15 cellular contexts compared by ENCODE assay signal in the genomic region with DNA sequence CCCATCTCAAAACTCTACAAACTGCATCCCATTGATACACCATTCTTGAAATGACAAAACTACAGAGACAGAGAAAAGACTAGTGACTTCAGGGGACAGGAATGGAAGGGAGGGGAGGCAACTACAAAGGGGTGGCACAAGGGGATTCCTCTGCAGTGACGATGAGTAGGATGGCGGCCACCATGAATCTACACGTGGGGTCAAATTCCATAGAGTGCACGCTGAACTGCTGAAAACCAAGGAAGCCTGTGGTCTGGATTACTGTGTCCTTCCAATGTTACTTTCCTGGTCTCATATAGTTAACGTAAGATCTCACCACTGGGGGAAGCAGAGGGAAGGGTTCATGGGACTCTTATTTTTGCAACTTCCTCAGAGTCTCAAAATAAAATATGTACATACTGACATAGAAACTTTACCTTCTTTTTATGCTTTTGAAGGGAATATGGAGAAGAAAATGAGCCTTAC. TPM values are rescaled to one million over a fixed set of nuclear protein-coding genes. Genes with fewer than 3 reads are reported as not detected.
A peak's percentile ranks its signal among the peaks of the same experiment; 100 is the strongest.
DNase-seq lines count a peak whose midpoint lies in the region; ATAC-seq and TF ChIP-seq lines count a peak whose summit lies in the region.
"Had no signal": no experiment of that assay in that cellular context is flagged by ENCODE, and none has a peak within 500 bp of the region (broad histone marks: within the 10 kb centered on the region; RNA-seq: fewer than 3 reads in every experiment).

No MANE protein-coding gene starts in this region.

- POLR2A ChIA-PET in activated CD4-positive, alpha-beta memory T cell treated with anti-CD3 and anti-CD28 coated beads, Interleukin-2, amount 10 ng/mL, durations not matched to agents 7 days and 5 days (lab: Charles Lee) = no interaction called here

- intact Hi-C loops in cardiac septum (cut with DNase I) = no loop called here

- peaks cover 14% of the 10 kb centered on the region for H3K4me1 Mint-ChIP-seq in activated CD8-positive, alpha-beta memory T cell treated with anti-CD3 and anti-CD28 coated beads, Interleukin-2, amount 10 ng/mL, durations not matched to agents 7 days and 5 days
- H3K4me1 Mint-ChIP-seq in IgD-negative memory B cell (peaks cover 0 to 2% (median 0%) of the 10 kb centered on the region in 3 donors), progenitor cell of endocrine pancreas (ENCODE audit: low read depth) (peaks cover 2% of the 10 kb centered on the region)
- peaks cover 11% of the 10 kb centered on the region for H3K4me1 Mint-ChIP-seq in activated CD4-positive, alpha-beta memory T cell treated with anti-CD3 and anti-CD28 coated beads, Interleukin-2, amount 10 ng/mL, durations not matched to agents 7 days and 5 days

- CTCF ChIA-PET in activated CD8-positive, alpha-beta memory T cell treated with anti-CD3 and anti-CD28 coated beads, Interleukin-2, amount 10 ng/mL, durations not matched to agents 7 days and 5 days (lab: Charles Lee) = no interaction called here
- CTCF ChIA-PET in activated CD4-positive, alpha-beta memory T cell treated with anti-CD3 and anti-CD28 coated beads, Interleukin-2, amount 10 ng/mL, durations not matched to agents 7 days and 5 days (lab: Charles Lee) = no interaction called here

- H3K4me3 ChIP-seq in astrocyte of the spinal cord (ENCODE audit: low read depth, low read length) = no peak overlapping the region
- H3K4me3 ChIP-seq: psoas muscle had no signal

- TF ChIP-seq CTCF in astrocyte of the spinal cord (IDR thresholded peaks at IDR 0.05; ENCODE audit: low read depth, low read length) = peak; percentile 13
- peak; percentile 22 for TF ChIP-seq CTCF in progenitor cell of endocrine pancreas (IDR thresholded peaks at IDR 0.05; ENCODE audit: unreplicated experiment)

- no peak overlapping the region for H3K4me3 Mint-ChIP-seq in activated CD8-positive, alpha-beta memory T cell treated with anti-CD3 and anti-CD28 coated beads, Interleukin-2, amount 10 ng/mL, durations not matched to agents 7 days and 5 days
- H3K4me3 Mint-ChIP-seq in IgD-negative memory B cell (no peak overlapping the region), progenitor cell of endocrine pancreas (ENCODE audit: low read depth) (no peak overlapping the region)
- H3K4me3 Mint-ChIP-seq in activated CD4-positive, alpha-beta memory T cell treated with anti-CD3 and anti-CD28 coated beads, Interleukin-2, amount 10 ng/mL, durations not matched to agents 7 days and 5 days = no peak overlapping the region
- H3K4me3 Mint-ChIP-seq: activated naive CD8-positive, alpha-beta T cell treated with anti-CD3 and anti-CD28 coated beads for 36 hours; naive B cell had no signal

- no peak for ATAC-seq in activated CD8-positive, alpha-beta memory T cell treated with anti-CD3 and anti-CD28 coated beads, Interleukin-2, amount 10 ng/mL, durations not matched to agents 7 days and 5 days
- ATAC-seq: activated CD4-positive, CD25-positive, alpha-beta regulatory T cell treated with anti-CD3 and anti-CD28 coated beads, Interleukin-2, amount 50 U/mL, for 24 hours; psoas muscle had no signal

- H3K36me3 Mint-ChIP-seq in activated CD8-positive, alpha-beta memory T cell treated with anti-CD3 and anti-CD28 coated beads, Interleukin-2, amount 10 ng/mL, durations not matched to agents 7 days and 5 days = peaks cover 65% of the 10 kb centered on the region
- H3K36me3 Mint-ChIP-seq in IgD-negative memory B cell (peaks cover 24% of the 10 kb centered on the region), progenitor cell of endocrine pancreas (ENCODE audit: insufficient read depth) (peaks cover 42% of the 10 kb centered on the region)
- peaks cover 83% of the 10 kb centered on the region for H3K36me3 Mint-ChIP-seq in activated CD4-positive, alpha-beta memory T cell treated with anti-CD3 and anti-CD28 coated beads, Interleukin-2, amount 10 ng/mL, durations not matched to agents 7 days and 5 days (ENCODE audit: low read depth)

- in situ Hi-C loops in astrocyte of the spinal cord (cut with HindIII; ENCODE audit: low sequenced_read_pairs) = no loop called here

- H3K27ac Mint-ChIP-seq in activated CD8-positive, alpha-beta memory T cell treated with anti-CD3 and anti-CD28 coated beads, Interleukin-2, amount 10 ng/mL, durations not matched to agents 7 days and 5 days = peak overlapping the region; percentile 33
- H3K27ac Mint-ChIP-seq in IgD-negative memory B cell (peak overlapping the region in 2 of 3 donors; percentile 27 to 88), progenitor cell of endocrine pancreas (peak overlapping the region; percentile 79)
- no peak overlapping the region for H3K27ac Mint-ChIP-seq in activated CD4-positive, alpha-beta memory T cell treated with anti-CD3 and anti-CD28 coated beads, Interleukin-2, amount 10 ng/mL, durations not matched to agents 7 days and 5 days
- H3K27ac Mint-ChIP-seq: activated naive CD8-positive, alpha-beta T cell treated with anti-CD3 and anti-CD28 coated beads for 36 hours had no signal

- no peaks in the 10 kb centered on the region for H3K9me3 Mint-ChIP-seq in activated CD8-positive, alpha-beta memory T cell treated with anti-CD3 and anti-CD28 coated beads, Interleukin-2, amount 10 ng/mL, durations not matched to agents 7 days and 5 days (ENCODE audit: low read depth)
- H3K9me3 Mint-ChIP-seq in IgD-negative memory B cell (peaks cover 0 to 2% (median 2%) of the 10 kb centered on the region in 3 donors), progenitor cell of endocrine pancreas (ENCODE audit: low read depth) (no peaks in the 10 kb centered on the region)
- H3K9me3 Mint-ChIP-seq in activated CD4-positive, alpha-beta memory T cell treated with anti-CD3 and anti-CD28 coated beads, Interleukin-2, amount 10 ng/mL, durations not matched to agents 7 days and 5 days = peaks cover 2% of the 10 kb centered on the region
- H3K9me3 Mint-ChIP-seq: activated naive CD8-positive, alpha-beta T cell treated with anti-CD3 and anti-CD28 coated beads for 36 hours; central memory CD8-positive, alpha-beta T cell had no signal

- no peak for DNase-seq in activated CD8-positive, alpha-beta memory T cell treated with anti-CD3 and anti-CD28 coated beads, Interleukin-2, amount 10 ng/mL, durations not matched to agents 7 days and 5 days
- no peak for DNase-seq in activated CD8-positive, alpha-beta memory T cell treated with anti-CD3 and anti-CD28 coated beads for 24 hours
- DNase-seq in astrocyte of the spinal cord (ENCODE audit: low read depth, low spot score) (no peak), progenitor cell of endocrine pancreas (ENCODE audit: low spot score, unreplicated experiment) (no peak), DMS114 treated with DMSO at 0.1 percent for 48 hours (lab: John Stamatoyannopoulos, UW; ENCODE audit: unreplicated experiment) (no peak), cardiac septum (ENCODE audit: low spot score) (no peak)
- no peak for DNase-seq in activated CD4-positive, alpha-beta memory T cell treated with anti-CD3 and anti-CD28 coated beads, Interleukin-2, amount 10 ng/mL, durations not matched to agents 7 days and 5 days
- DNase-seq: activated naive CD8-positive, alpha-beta T cell treated with anti-CD3 and anti-CD28 coated beads for 36 hours; naive B cell; NCI-H2107; NCI-H748 treated with DMSO at 0.1 percent for 48 hours; psoas muscle had no signal

- H3K27me3 Mint-ChIP-seq in activated CD8-positive, alpha-beta memory T cell treated with anti-CD3 and anti-CD28 coated beads, Interleukin-2, amount 10 ng/mL, durations not matched to agents 7 days and 5 days = no peaks in the 10 kb centered on the region
- H3K27me3 Mint-ChIP-seq in IgD-negative memory B cell = no peaks in the 10 kb centered on the region
- no peaks in the 10 kb centered on the region for H3K27me3 Mint-ChIP-seq in progenitor cell of endocrine pancreas
- no peaks in the 10 kb centered on the region for H3K27me3 Mint-ChIP-seq in activated CD4-positive, alpha-beta memory T cell treated with anti-CD3 and anti-CD28 coated beads, Interleukin-2, amount 10 ng/mL, durations not matched to agents 7 days and 5 days
- H3K27me3 Mint-ChIP-seq: activated naive CD8-positive, alpha-beta T cell treated with anti-CD3 and anti-CD28 coated beads for 36 hours; central memory CD8-positive, alpha-beta T cell; naive B cell had no signal

RNA-seq across cellular contexts. Expression of gene COX7A2L, which starts 23.6 kb away (rescaled TPM):
- total RNA-seq in activated CD8-positive, alpha-beta memory T cell treated with anti-CD3 and anti-CD28 coated beads, Interleukin-2, amount 10 ng/mL, durations not matched to agents 7 days and 5 days = 10 to 100 TPM; 80.0 to 92.6 TPM
- 136 TPM for polyA plus RNA-seq in IgD-negative memory B cell
- total RNA-seq in progenitor cell of endocrine pancreas (84.3 and 85.7 TPM in 2 replicates), cardiac septum (94.6 TPM)
- 100 to 1,000 TPM; 102 TPM for total RNA-seq in activated CD4-positive, alpha-beta memory T cell treated with anti-CD3 and anti-CD28 coated beads, Interleukin-2, amount 10 ng/mL, durations not matched to agents 7 days and 5 days
